17 cellular contexts compared by ENCODE assay signal in genomic region chr16:46751381-46751780, GRCh38.
"Had no signal": no experiment of that assay in that cellular context is flagged by ENCODE, and none has a peak within 500 bp of the region (broad histone marks: within the 10 kb centered on the region; RNA-seq: fewer than 3 reads in every experiment).

No MANE protein-coding gene starts in this region.

- H3K4me3 ChIP-seq: coronary artery, dorsolateral prefrontal cortex, left lung, lung, psoas muscle had no signal

- DNase-seq: dorsolateral prefrontal cortex; effector CD8-positive, alpha-beta T cell; foreskin melanocyte; islet precursor cell; left lung; mesenchymal stem cell; midbrain; psoas muscle; retina; small intestine; stimulated activated CD4-positive, alpha-beta T cell treated with anti-CD3 and anti-CD28 coated beads, Interleukin-2, amount 100 ng/mL, for 48 hours; stimulated activated naive CD4-positive, alpha-beta T cell treated with Interleukin-2 at 50 U/mL for 16 hours had no signal

- H3K27me3 Mint-ChIP-seq: natural killer cell treated with Interleukin-12 subunit alpha and Interleukin-12 subunit beta and Interleukin-15 and Interleukin-18, amount 100 ng/mL, for 72 hours; type B pancreatic cell had no signal

- H3K4me1 ChIP-seq: left lung had no signal

- H3K27me3 ChIP-seq: dorsolateral prefrontal cortex, left lung had no signal

- H3K36me3 Mint-ChIP-seq: natural killer cell treated with Interleukin-12 subunit alpha and Interleukin-12 subunit beta and Interleukin-15 and Interleukin-18, amount 100 ng/mL, for 72 hours; type B pancreatic cell had no signal

- H3K9me3 ChIP-seq: left lung, psoas muscle had no signal

- ATAC-seq: left lung; natural killer cell treated with Interleukin-12 subunit alpha and Interleukin-12 subunit beta and Interleukin-15 and Interleukin-18, amount 100 ng/mL, for 72 hours; psoas muscle had no signal

- FAIRE-seq: small intestine, urothelium cell line had no signal

- H3K36me3 ChIP-seq: left lung had no signal

- H3K27ac ChIP-seq: coronary artery, dorsolateral prefrontal cortex, left lung, psoas muscle had no signal

- H3K9me3 Mint-ChIP-seq: natural killer cell treated with Interleukin-12 subunit alpha and Interleukin-12 subunit beta and Interleukin-15 and Interleukin-18, amount 100 ng/mL, for 72 hours; type B pancreatic cell had no signal

- H3K27ac Mint-ChIP-seq: natural killer cell treated with Interleukin-12 subunit alpha and Interleukin-12 subunit beta and Interleukin-15 and Interleukin-18, amount 100 ng/mL, for 72 hours; type B pancreatic cell had no signal

- H3K4me3 Mint-ChIP-seq: natural killer cell treated with Interleukin-12 subunit alpha and Interleukin-12 subunit beta and Interleukin-15 and Interleukin-18, amount 100 ng/mL, for 72 hours; type B pancreatic cell had no signal
